Comparison of ENCODE assay signal across 13 cellular contexts in the genomic region with DNA sequence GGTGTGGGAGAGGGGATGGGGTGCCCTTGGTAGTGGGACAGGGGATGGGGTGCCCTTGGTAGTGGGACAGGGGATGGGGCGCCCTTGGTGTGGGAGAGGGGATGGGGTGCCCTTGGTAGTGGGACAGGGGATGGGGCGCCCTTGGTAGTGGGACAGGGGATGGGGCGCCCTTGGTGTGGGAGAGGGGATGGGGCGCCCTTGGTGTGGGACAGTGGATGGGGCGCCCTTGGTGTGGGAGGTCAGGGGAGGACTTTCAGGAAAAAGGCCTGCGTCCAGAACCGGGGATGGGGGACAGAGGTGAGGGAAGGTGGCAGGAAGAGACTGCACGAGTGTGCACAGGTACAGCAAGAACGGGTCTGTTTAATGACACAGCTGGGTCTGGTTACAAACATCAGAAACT. TPM values are rescaled to one million over a fixed set of nuclear protein-coding genes. Genes with fewer than 3 reads are reported as not detected.
DNase-seq lines count a peak whose midpoint lies in the region; ATAC-seq and TF ChIP-seq lines count a peak whose summit lies in the region.
"Not testable (repeated sequence)": the region's sequence is repeated elsewhere in the genome, so short reads cannot be mapped to it uniquely, and the experiment has no call there.
"Had no signal": no experiment of that assay in that cellular context is flagged by ENCODE, and none has a peak within 500 bp of the region (broad histone marks: within the 10 kb centered on the region; RNA-seq: fewer than 3 reads in every experiment).

No MANE protein-coding gene starts in this region.

- not testable (repeated sequence) for H3K27ac Mint-ChIP-seq in HFFc6

- 65 to 77% (median 72%) methylated on average over 9 of the region's 9 CpGs for WGBS in adrenal gland, 4 donors
- 67 to 73% methylated on average over 7 to 9 of the region's 9 CpGs for WGBS in esophagus, 2 donors
- 58 to 62% (median 61%) methylated on average over 8 to 9 of the region's 9 CpGs for WGBS in ovary, 3 donors

- DNase-seq in HFFc6, adrenal gland, lower lobe of right lung, ovary: not testable (repeated sequence)

- H3K36me3 Mint-ChIP-seq in HFFc6 (ENCODE audit: low read depth) = not testable (repeated sequence)

- H3K9me3 ChIP-seq in SU-DHL-6 (ENCODE audit: insufficient read depth, low read length); adrenal gland (replicated peaks in 1 of 3); esophagus (ENCODE audit: control insufficient read depth in 2 of 2, insufficient read depth in 1 of 2, low read depth in 1 of 2, low read length in 1 of 2); lower lobe of right lung; ovary; subcutaneous abdominal adipose tissue (ENCODE audit: control insufficient read depth in 5 of 5, low read length in 5 of 5): not testable (repeated sequence)

- H3K4me1 Mint-ChIP-seq in HFFc6 (ENCODE audit: low read depth) = peaks cover 54% of the 10 kb centered on the region

- H3K4me3 Mint-ChIP-seq in HFFc6 = peak overlapping the region; percentile 39; the same call in 1 of the 2 replicates

- H3K36me3 ChIP-seq in SU-DHL-6 (ENCODE audit: low read length); adrenal gland (replicated peaks in 1 of 2); esophagus (ENCODE audit: control insufficient read depth in 2 of 2, insufficient read depth in 2 of 2, low read length in 1 of 2); lower lobe of right lung; ovary; subcutaneous abdominal adipose tissue (ENCODE audit: control insufficient read depth in 5 of 5, insufficient read depth in 5 of 5, low read length in 5 of 5): not testable (repeated sequence)

- H3K27ac ChIP-seq in SU-DHL-6 (ENCODE audit: low read depth, low read length) = not testable (repeated sequence)
- H3K27ac ChIP-seq in adrenal gland = peak overlapping the region in 3 of 5 donors; percentile 69 to 91 (median 81)
- peak overlapping the region; percentile 47 to 76 for H3K27ac ChIP-seq in esophagus (ENCODE audit: low read depth in 2 of 2, low read length in 1 of 2)
- peak overlapping the region; percentile 90 for H3K27ac ChIP-seq in lower lobe of right lung
- peak overlapping the region; percentile 90 to 91 for H3K27ac ChIP-seq in ovary
- H3K27ac ChIP-seq in subcutaneous abdominal adipose tissue (ENCODE audit: low read depth, low read length) = peak overlapping the region; percentile 57

- H3K27me3 Mint-ChIP-seq in HFFc6 (ENCODE audit: insufficient read depth) = not testable (repeated sequence)

- intact Hi-C loops in adrenal gland (cut with DNase I) = loop anchor here in 1 of 2 donors (10.0 kb wide), 2 partner anchors 58 to 98 kb away; a partner anchor contains a TSS
- intact Hi-C loops in lower lobe of right lung (cut with DNase I) = not testable (repeated sequence)
- intact Hi-C loops in ovary (cut with DNase I) = loop anchor here in 2 of 4 donors (5.0 to 10.0 kb wide), 3 partner anchors 98 to 185 kb away; a partner anchor contains a TSS

- not testable (repeated sequence) for H3F3A ChIP-seq in SU-DHL-6 (ENCODE audit: insufficient read depth)

- not testable (repeated sequence) for H4K20me1 ChIP-seq in SU-DHL-6 (ENCODE audit: low read depth, low read length)

- H3K9me3 Mint-ChIP-seq in HFFc6 = not testable (repeated sequence)

- not testable (repeated sequence) for H3K79me2 ChIP-seq in SU-DHL-6 (ENCODE audit: insufficient read depth, low read length)

- peak overlapping the region; percentile 92 for H2AFZ ChIP-seq in SU-DHL-6 (ENCODE audit: low read depth, low read length, severe bottlenecking)

- not testable (repeated sequence) for H3K9ac ChIP-seq in SU-DHL-6 (ENCODE audit: low read length)
- H3K9ac ChIP-seq in subcutaneous abdominal adipose tissue (ENCODE audit: low read length in 5 of 5) = peak overlapping the region in 2 of 5 donors; percentile 41 to 46

- not testable (repeated sequence) for TF ChIP-seq EP300 in ovary (IDR thresholded peaks at IDR 0.05)

- H3K4me1 ChIP-seq in adrenal gland (replicated peaks in 1 of 2) (peaks cover 24 to 58% of the 10 kb centered on the region in 2 donors), esophagus (ENCODE audit: control insufficient read depth in 2 of 2, insufficient read depth in 2 of 2, low read length in 1 of 2) (peaks cover 3 to 35% of the 10 kb centered on the region in 2 donors), lower lobe of right lung (peaks cover 79% of the 10 kb centered on the region), ovary (ENCODE audit: insufficient read depth) (peaks cover 41% of the 10 kb centered on the region), subcutaneous abdominal adipose tissue (ENCODE audit: control insufficient read depth in 5 of 5, insufficient read depth in 5 of 5, low read length in 5 of 5) (peaks cover 28 to 69% (median 67%) of the 10 kb centered on the region in 5 donors)

- TF ChIP-seq CTCF in HFFc6 (IDR thresholded peaks at IDR 0.05); SU-DHL-6 (IDR thresholded peaks at IDR 0.05; ENCODE audit: insufficient read depth, low read length, poor library complexity, severe bottlenecking); adrenal gland (IDR thresholded peaks at IDR 0.05); lower lobe of right lung (IDR thresholded peaks at IDR 0.05); ovary (IDR thresholded peaks at IDR 0.05): not testable (repeated sequence)

- peak overlapping the region; percentile 64 for H3K4me2 ChIP-seq in SU-DHL-6 (ENCODE audit: low read depth, low read length, poor library complexity, severe bottlenecking)

- not testable (repeated sequence) for TF ChIP-seq POLR2A in adrenal gland (IDR thresholded peaks at IDR 0.05); ovary (IDR thresholded peaks at IDR 0.05)

- H3K4me3 ChIP-seq in SU-DHL-6 (ENCODE audit: insufficient read depth, low read length, poor library complexity, severe bottlenecking); adrenal gland; esophagus (ENCODE audit: low read depth in 1 of 2, low read length in 2 of 2); lower lobe of right lung; ovary: not testable (repeated sequence)
- peak overlapping the region in 2 of 5 donors; percentile 28 to 35 for H3K4me3 ChIP-seq in subcutaneous abdominal adipose tissue (ENCODE audit: low read depth in 1 of 5, low read length in 5 of 5)

- not testable (repeated sequence) for H3K27me3 ChIP-seq in SU-DHL-6 (ENCODE audit: low read length); adrenal gland; esophagus (ENCODE audit: control insufficient read depth in 1 of 2, insufficient read depth in 2 of 2, low read length in 2 of 2); lower lobe of right lung (ENCODE audit: low read depth); ovary
- H3K27me3 ChIP-seq in subcutaneous abdominal adipose tissue (ENCODE audit: control insufficient read depth in 5 of 5, insufficient read depth in 4 of 5, low read length in 5 of 5) = peaks cover 0 to 11% (median 0%) of the 10 kb centered on the region in 5 donors

- H3K9me2 ChIP-seq in SU-DHL-6 (replicated peaks; ENCODE audit: insufficient read depth, low read length) = not testable (repeated sequence)

- not testable (repeated sequence) for ATAC-seq in lower lobe of right lung

RNA-seq across cellular contexts. Expression of a gene that starts 10.5 kb away (rescaled TPM):
- under 1 TPM; 0.26 to 0.66 (median 0.33) TPM for total RNA-seq in HFFc6 (2021; fragmentation: NEBNext Ultra II Directional; extraction: Animal tissue kit (Norgen Biotek cat#: 25700))
- total RNA-seq in adrenal gland = 10 to 100 TPM in 7 of 8 donors, 1 to 10 TPM in 1; 9.5 to 18.1 (median 14.3) TPM
- polyA plus RNA-seq in adrenal gland = 10 to 100 TPM in 2 of 3 donors, 1 to 10 TPM in 1; 7.8 to 38.3 (median 32.1) TPM
- 1 to 10 TPM; 3.1 to 3.7 TPM for polyA plus RNA-seq in esophagus
- total RNA-seq in lower lobe of right lung = 30.2 TPM
- 10 to 100 TPM in 2 of 7 donors, 1 to 10 TPM in 5; 3.9 to 35.7 (median 8.0) TPM for total RNA-seq in ovary
- 10 to 100 TPM; 14.6 to 18.2 TPM for polyA plus RNA-seq in ovary
- total RNA-seq: activated CD8-positive, alpha-beta memory T cell treated with anti-CD3 and anti-CD28 coated beads for 36 hours; MCF 10A had no signal

RNA-seq across cellular contexts. Expression of a gene that starts 12.8 kb away (rescaled TPM):
- not detected for total RNA-seq in HFFc6 (2021; fragmentation: NEBNext Ultra II Directional; extraction: Animal tissue kit (Norgen Biotek cat#: 25700))
- total RNA-seq in adrenal gland (1 to 10 TPM in 6 of 8 donors, not detected in 2; 1.5 to 5.7 (median 2.8) TPM), lower lobe of right lung (8.2 TPM), ovary (10 to 100 TPM in 1 of 7 donors, 1 to 10 TPM in 6; 2.3 to 12.2 (median 2.8) TPM)
- polyA plus RNA-seq in adrenal gland (10 to 100 TPM in 2 of 3 donors, 1 to 10 TPM in 1; 4.5 to 37.2 (median 14.3) TPM), esophagus (1 to 10 TPM; 1.2 to 3.0 TPM), ovary (1 to 10 TPM; 1.5 to 7.0 TPM)
- total RNA-seq: MCF 10A had no signal

RNA-seq across cellular contexts. Expression of a gene that starts 25.8 kb away (rescaled TPM):
- total RNA-seq in HFFc6 (2021; fragmentation: NEBNext Ultra II Directional; extraction: Animal tissue kit (Norgen Biotek cat#: 25700)) = 10 to 100 TPM in 2 of 6 experiments, 1 to 10 TPM in 4; 7.1 to 13.1 (median 9.4) TPM
- 100 to 1,000 TPM in 1 of 8 donors, 10 to 100 TPM in 7; 12.3 to 156 (median 43.8) TPM for total RNA-seq in adrenal gland
- polyA plus RNA-seq in adrenal gland = 10 to 100 TPM in 2 of 3 donors, 1 to 10 TPM in 1; 4.9 to 39.3 (median 19.1) TPM
- 10 to 100 TPM; 19.4 to 27.3 TPM for polyA plus RNA-seq in esophagus
- 47.8 TPM for total RNA-seq in lower lobe of right lung
- 10 to 100 TPM; 11.7 to 39.9 (median 26.1) TPM for total RNA-seq in ovary
- polyA plus RNA-seq in ovary = 1 to 10 TPM; 3.3 to 8.8 TPM

RNA-seq across cellular contexts. Expression of a gene that starts 58.6 kb away (rescaled TPM):
- under 1 TPM in 5 of 6 experiments, not detected in 1; 0.20 to 0.71 (median 0.34) TPM for total RNA-seq in HFFc6 (2021; fragmentation: NEBNext Ultra II Directional; extraction: Animal tissue kit (Norgen Biotek cat#: 25700))
- 10 to 100 TPM in 2 of 8 donors, 1 to 10 TPM in 6; 4.5 to 37.8 (median 6.4) TPM for total RNA-seq in adrenal gland
- 1 to 10 TPM; 3.4 to 4.3 (median 3.8) TPM for polyA plus RNA-seq in adrenal gland
- 10 to 100 TPM; 17.5 to 20.2 TPM for polyA plus RNA-seq in esophagus
- total RNA-seq in lower lobe of right lung = 29.0 TPM
- 10 to 100 TPM in 1 of 7 donors, 1 to 10 TPM in 6; 1.9 to 61.6 (median 4.9) TPM for total RNA-seq in ovary
- polyA plus RNA-seq in ovary = 1 to 10 TPM; 1.4 to 5.0 TPM
- total RNA-seq: activated CD8-positive, alpha-beta memory T cell treated with anti-CD3 and anti-CD28 coated beads for 36 hours had no signal

RNA-seq across cellular contexts. Expression of a gene that starts 59.6 kb away (rescaled TPM):
- under 1 TPM in 1 of 6 experiments, not detected in 5; 0.21 TPM for total RNA-seq in HFFc6 (2021; fragmentation: NEBNext Ultra II Directional; extraction: Animal tissue kit (Norgen Biotek cat#: 25700))
- total RNA-seq in adrenal gland (not detected), lower lobe of right lung (not detected), ovary (not detected)
- polyA plus RNA-seq in adrenal gland (under 1 TPM in 2 of 3 donors, not detected in 1; 0.30 to 0.40 TPM), esophagus (not detected), ovary (not detected)
- total RNA-seq: left colon, MCF 10A, mucosa of gallbladder, posterior vena cava, SK-MEL-5 had no signal
